1 cellular context compared by ENCODE assay signal in genomic region chr2:84963692-84964405, GRCh38.
TF ChIP-seq lines count a peak whose summit lies in the region.

No MANE protein-coding gene starts in this region.

TF ChIP-seq in HepG2, 621 proteins besides CTCF, POLR2A, EP300 and RAD21 (continued from another document and continues in another):
- TF ChIP-seq, protein P1, sequence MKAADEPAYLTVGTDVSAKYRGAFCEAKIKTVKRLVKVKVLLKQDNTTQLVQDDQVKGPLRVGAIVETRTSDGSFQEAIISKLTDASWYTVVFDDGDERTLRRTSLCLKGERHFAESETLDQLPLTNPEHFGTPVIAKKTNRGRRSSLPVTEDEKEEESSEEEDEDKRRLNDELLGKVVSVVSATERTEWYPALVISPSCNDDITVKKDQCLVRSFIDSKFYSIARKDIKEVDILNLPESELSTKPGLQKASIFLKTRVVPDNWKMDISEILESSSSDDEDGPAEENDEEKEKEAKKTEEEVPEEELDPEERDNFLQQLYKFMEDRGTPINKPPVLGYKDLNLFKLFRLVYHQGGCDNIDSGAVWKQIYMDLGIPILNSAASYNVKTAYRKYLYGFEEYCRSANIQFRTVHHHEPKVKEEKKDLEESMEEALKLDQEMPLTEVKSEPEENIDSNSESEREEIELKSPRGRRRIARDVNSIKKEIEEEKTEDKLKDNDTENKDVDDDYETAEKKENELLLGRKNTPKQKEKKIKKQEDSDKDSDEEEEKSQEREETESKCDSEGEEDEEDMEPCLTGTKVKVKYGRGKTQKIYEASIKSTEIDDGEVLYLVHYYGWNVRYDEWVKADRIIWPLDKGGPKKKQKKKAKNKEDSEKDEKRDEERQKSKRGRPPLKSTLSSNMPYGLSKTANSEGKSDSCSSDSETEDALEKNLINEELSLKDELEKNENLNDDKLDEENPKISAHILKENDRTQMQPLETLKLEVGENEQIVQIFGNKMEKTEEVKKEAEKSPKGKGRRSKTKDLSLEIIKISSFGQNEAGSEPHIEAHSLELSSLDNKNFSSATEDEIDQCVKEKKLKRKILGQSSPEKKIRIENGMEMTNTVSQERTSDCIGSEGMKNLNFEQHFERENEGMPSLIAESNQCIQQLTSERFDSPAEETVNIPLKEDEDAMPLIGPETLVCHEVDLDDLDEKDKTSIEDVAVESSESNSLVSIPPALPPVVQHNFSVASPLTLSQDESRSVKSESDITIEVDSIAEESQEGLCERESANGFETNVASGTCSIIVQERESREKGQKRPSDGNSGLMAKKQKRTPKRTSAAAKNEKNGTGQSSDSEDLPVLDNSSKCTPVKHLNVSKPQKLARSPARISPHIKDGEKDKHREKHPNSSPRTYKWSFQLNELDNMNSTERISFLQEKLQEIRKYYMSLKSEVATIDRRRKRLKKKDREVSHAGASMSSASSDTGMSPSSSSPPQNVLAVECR (CRISPR knock-in tag; IDR thresholded peaks at IDR 0.05; ENCODE audit: borderline replicate concordance), result peak; percentile 78
- TF ChIP-seq GATAD1 (CRISPR knock-in tag; IDR thresholded peaks at IDR 0.05) (peak; percentile 70), CC2D1A (CRISPR knock-in tag; IDR thresholded peaks at IDR 0.05) (no peak), FOXJ3 (CRISPR knock-in tag; IDR thresholded peaks at IDR 0.05; ENCODE audit: borderline replicate concordance) (peak; percentile 92), ZFY (CRISPR knock-in tag; IDR thresholded peaks at IDR 0.05) (no peak), E2F1 (CRISPR knock-in tag; IDR thresholded peaks at IDR 0.05) (no peak), TGIF2 (CRISPR knock-in tag; IDR thresholded peaks at IDR 0.05) (no peak; the same call in 1 of the 2 replicates), ASH2L (IDR thresholded peaks at IDR 0.05; ENCODE audit: insufficient read length, low read depth, low read length) (peak; percentile 90), TERF1 (CRISPR knock-in tag; IDR thresholded peaks at IDR 0.05) (no peak), POLR2AphosphoS2 (IDR thresholded peaks at IDR 0.05; ENCODE audit: low read depth, low read length) (no peak), ZNF225 (CRISPR knock-in tag; IDR thresholded peaks at IDR 0.05) (no peak), ZNF607 (CRISPR knock-in tag; IDR thresholded peaks at IDR 0.05; ENCODE audit: borderline replicate concordance) (peak; percentile 42; the same call in 1 of the 2 replicates), RORA (CRISPR knock-in tag; IDR thresholded peaks at IDR 0.05) (0 out of 2 replicates have a peak, but pooled peaks have one; percentile 88), ZNF703 (CRISPR knock-in tag; IDR thresholded peaks at IDR 0.05; ENCODE audit: borderline replicate concordance) (0 out of 2 replicates have a peak, but pooled peaks have one; percentile 44), ZNF30 (CRISPR knock-in tag; IDR thresholded peaks at IDR 0.05) (no peak), ZFAT (CRISPR knock-in tag; conservative IDR thresholded peaks at IDR 0.05) (no peak), RARA (CRISPR knock-in tag; IDR thresholded peaks at IDR 0.05) (peak; percentile 96), MEF2D (CRISPR knock-in tag; IDR thresholded peaks at IDR 0.05) (peak; percentile 80), NCOA2 (CRISPR knock-in tag; IDR thresholded peaks at IDR 0.05) (peak; percentile 78), ZNF292 (CRISPR knock-in tag; IDR thresholded peaks at IDR 0.05; ENCODE audit: borderline replicate concordance, low read depth) (peak; percentile 67; the same call in 1 of the 2 replicates), CEBPB (IDR thresholded peaks at IDR 0.05; ENCODE audit: borderline replicate concordance, low read depth, low read length) (peak; percentile 99), ZNF574 (CRISPR knock-in tag; IDR thresholded peaks at IDR 0.05) (peak; percentile 40), ZNF552 (CRISPR knock-in tag; IDR thresholded peaks at IDR 0.05; ENCODE audit: borderline replicate concordance) (peak; percentile 79; the same call in 1 of the 2 replicates), ZNF501 (CRISPR knock-in tag; IDR thresholded peaks at IDR 0.05) (peak; percentile 77; the same call in 1 of the 2 replicates), MLLT10 (CRISPR knock-in tag; IDR thresholded peaks at IDR 0.05) (no peak), ZNF777 (CRISPR knock-in tag; IDR thresholded peaks at IDR 0.05) (no peak), GMEB1 (CRISPR knock-in tag; IDR thresholded peaks at IDR 0.05; ENCODE audit: borderline replicate concordance) (peak; percentile 50; the same call in 1 of the 2 replicates), ATF4 (CRISPR knock-in tag; IDR thresholded peaks at IDR 0.05) (peak in 1 of 2 experiments; percentile 63; a peak in 1 of 4 replicates), SP2 (CRISPR knock-in tag; IDR thresholded peaks at IDR 0.05) (0 out of 2 replicates have a peak, but pooled peaks have one; percentile 7), YEATS2 (CRISPR knock-in tag; IDR thresholded peaks at IDR 0.05; ENCODE audit: borderline replicate concordance) (peak; percentile 59; the same call in 1 of the 2 replicates), SMAD9 (CRISPR knock-in tag; IDR thresholded peaks at IDR 0.05) (no peak), ZNF670 (CRISPR knock-in tag; IDR thresholded peaks at IDR 0.05; ENCODE audit: borderline replicate concordance) (no peak), MIER2 (CRISPR knock-in tag; IDR thresholded peaks at IDR 0.05) (peak; percentile 78), SIN3A (IDR thresholded peaks at IDR 0.05; ENCODE audit: borderline replicate concordance, low read depth, low read length) (peak; percentile 59; the same call in 1 of the 2 replicates), SP1 (IDR thresholded peaks at IDR 0.05) (no peak), SP1 (CRISPR knock-in tag; IDR thresholded peaks at IDR 0.05) (no peak), ZSCAN31 (CRISPR knock-in tag; IDR thresholded peaks at IDR 0.05; ENCODE audit: low read depth) (peak; percentile 75; the same call in 1 of the 2 replicates), NBN (conservative IDR thresholded peaks at IDR 0.05) (no peak), TBP (CRISPR knock-in tag; IDR thresholded peaks at IDR 0.05) (no peak), RFX3 (CRISPR knock-in tag; IDR thresholded peaks at IDR 0.05) (no peak)
- TF ChIP-seq, protein P2, sequence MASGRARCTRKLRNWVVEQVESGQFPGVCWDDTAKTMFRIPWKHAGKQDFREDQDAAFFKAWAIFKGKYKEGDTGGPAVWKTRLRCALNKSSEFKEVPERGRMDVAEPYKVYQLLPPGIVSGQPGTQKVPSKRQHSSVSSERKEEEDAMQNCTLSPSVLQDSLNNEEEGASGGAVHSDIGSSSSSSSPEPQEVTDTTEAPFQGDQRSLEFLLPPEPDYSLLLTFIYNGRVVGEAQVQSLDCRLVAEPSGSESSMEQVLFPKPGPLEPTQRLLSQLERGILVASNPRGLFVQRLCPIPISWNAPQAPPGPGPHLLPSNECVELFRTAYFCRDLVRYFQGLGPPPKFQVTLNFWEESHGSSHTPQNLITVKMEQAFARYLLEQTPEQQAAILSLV (CRISPR knock-in tag; IDR thresholded peaks at IDR 0.05; ENCODE audit: borderline replicate concordance), result peak; percentile 90
- TF ChIP-seq, protein P3, sequence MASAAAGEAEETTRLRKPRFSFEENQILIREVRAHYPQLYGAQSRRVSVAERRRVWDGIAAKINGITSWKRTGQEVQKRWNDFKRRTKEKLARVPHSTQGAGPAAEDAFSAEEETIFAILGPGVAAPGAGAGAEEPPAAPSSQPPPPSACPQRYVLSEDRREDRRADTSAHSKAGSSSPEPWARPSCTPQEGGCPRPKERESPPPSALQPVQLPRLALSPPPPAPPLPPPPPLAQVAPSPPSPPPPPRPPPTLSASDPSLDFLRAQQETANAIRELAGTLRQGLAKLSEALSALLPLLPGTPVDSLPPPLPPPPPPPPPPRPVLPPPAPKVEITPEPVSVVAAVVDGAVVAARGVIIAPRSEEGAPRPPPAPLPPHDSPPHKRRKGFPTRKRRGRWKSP (CRISPR knock-in tag; IDR thresholded peaks at IDR 0.05), result peak; percentile 80; the same call in 1 of the 2 replicates
- TF ChIP-seq, protein P4, sequence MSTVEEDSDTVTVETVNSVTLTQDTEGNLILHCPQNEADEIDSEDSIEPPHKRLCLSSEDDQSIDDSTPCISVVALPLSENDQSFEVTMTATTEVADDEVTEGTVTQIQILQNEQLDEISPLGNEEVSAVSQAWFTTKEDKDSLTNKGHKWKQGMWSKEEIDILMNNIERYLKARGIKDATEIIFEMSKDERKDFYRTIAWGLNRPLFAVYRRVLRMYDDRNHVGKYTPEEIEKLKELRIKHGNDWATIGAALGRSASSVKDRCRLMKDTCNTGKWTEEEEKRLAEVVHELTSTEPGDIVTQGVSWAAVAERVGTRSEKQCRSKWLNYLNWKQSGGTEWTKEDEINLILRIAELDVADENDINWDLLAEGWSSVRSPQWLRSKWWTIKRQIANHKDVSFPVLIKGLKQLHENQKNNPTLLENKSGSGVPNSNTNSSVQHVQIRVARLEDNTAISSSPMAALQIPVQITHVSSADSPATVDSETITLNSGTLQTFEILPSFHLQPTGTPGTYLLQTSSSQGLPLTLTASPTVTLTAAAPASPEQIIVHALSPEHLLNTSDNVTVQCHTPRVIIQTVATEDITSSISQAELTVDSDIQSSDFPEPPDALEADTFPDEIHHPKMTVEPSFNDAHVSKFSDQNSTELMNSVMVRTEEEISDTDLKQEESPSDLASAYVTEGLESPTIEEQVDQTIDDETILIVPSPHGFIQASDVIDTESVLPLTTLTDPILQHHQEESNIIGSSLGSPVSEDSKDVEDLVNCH (CRISPR knock-in tag; IDR thresholded peaks at IDR 0.05), result no peak
- TF ChIP-seq, protein P5, sequence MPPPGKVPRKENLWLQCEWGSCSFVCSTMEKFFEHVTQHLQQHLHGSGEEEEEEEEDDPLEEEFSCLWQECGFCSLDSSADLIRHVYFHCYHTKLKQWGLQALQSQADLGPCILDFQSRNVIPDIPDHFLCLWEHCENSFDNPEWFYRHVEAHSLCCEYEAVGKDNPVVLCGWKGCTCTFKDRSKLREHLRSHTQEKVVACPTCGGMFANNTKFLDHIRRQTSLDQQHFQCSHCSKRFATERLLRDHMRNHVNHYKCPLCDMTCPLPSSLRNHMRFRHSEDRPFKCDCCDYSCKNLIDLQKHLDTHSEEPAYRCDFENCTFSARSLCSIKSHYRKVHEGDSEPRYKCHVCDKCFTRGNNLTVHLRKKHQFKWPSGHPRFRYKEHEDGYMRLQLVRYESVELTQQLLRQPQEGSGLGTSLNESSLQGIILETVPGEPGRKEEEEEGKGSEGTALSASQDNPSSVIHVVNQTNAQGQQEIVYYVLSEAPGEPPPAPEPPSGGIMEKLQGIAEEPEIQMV (CRISPR knock-in tag; IDR thresholded peaks at IDR 0.05; ENCODE audit: low read depth), result no peak; the same call in none of the 2 replicates
- TF ChIP-seq, protein P6, sequence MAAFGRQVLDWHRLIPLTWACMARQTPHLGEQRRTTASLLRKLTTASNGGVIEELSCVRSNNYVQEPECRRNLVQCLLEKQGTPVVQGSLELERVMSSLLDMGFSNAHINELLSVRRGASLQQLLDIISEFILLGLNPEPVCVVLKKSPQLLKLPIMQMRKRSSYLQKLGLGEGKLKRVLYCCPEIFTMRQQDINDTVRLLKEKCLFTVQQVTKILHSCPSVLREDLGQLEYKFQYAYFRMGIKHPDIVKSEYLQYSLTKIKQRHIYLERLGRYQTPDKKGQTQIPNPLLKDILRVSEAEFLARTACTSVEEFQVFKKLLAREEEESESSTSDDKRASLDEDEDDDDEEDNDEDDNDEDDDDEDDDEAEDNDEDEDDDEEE (CRISPR knock-in tag; IDR thresholded peaks at IDR 0.05), result no peak; the same call in 1 of the 2 replicates
